ENCODE assay signal across 27 cellular contexts in the genomic region with DNA sequence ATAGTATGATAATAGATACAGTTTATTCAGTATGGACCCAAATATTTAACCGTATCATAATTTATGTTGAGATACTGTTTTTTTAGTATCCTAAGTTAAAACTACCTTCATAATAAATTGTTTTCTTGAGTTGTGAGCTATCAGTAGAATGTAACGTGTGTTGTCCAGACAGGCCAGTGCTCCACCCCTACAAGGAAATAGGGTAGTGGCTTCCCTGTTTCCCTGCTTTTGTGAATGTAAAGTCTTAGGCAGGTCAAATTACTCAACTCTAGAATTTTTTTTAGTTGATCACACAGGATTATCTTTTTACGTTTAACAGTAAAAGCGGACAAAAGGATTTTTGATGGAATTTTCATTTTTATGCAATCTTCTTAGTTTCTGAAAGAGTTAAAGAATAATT. TPM values are rescaled to one million over a fixed set of nuclear protein-coding genes. Genes with fewer than 3 reads are reported as not detected.
DNase-seq lines count a peak whose midpoint lies in the region; ATAC-seq, FAIRE-seq and TF ChIP-seq lines count a peak whose summit lies in the region.
"Had no signal": no experiment of that assay in that cellular context is flagged by ENCODE, and none has a peak within 500 bp of the region (broad histone marks: within the 10 kb centered on the region; RNA-seq: fewer than 3 reads in every experiment).

No MANE protein-coding gene starts in this region.

- CTCF ChIA-PET in MCF 10A (lab: Yijun Ruan, JAX): interaction anchor here (0.6 to 1.0 kb wide), 2 partner anchors 33 to 1102 kb away, joined by 3 read pairs; no protein-coding TSS in a partner anchor

- H3K4me1 ChIP-seq in breast epithelium (peaks cover 0 to 19% of the 10 kb centered on the region in 2 donors), endodermal cell (ENCODE audit: control insufficient read depth, insufficient read depth, low read length) (peaks cover 12% of the 10 kb centered on the region)

- H3K9ac ChIP-seq in endodermal cell (ENCODE audit: extremely low read depth, low read length, poor library complexity, severe bottlenecking): peak overlapping the region; percentile 35
- H3K9ac ChIP-seq: BLaER1 treated with 17β-estradiol and CSF1 and Interleukin-3, amounts not matched to agents 10 nM and 100 nM had no signal

- H3K27me3 Mint-ChIP-seq in MCF 10A (ENCODE audit: insufficient read depth, unreplicated experiment) (no peaks in the 10 kb centered on the region), endodermal cell (ENCODE audit: insufficient read depth) (no peaks in the 10 kb centered on the region)
- H3K27me3 Mint-ChIP-seq in naive thymus-derived CD8-positive, alpha-beta T cell: no peaks in the 10 kb centered on the region
- H3K27me3 Mint-ChIP-seq: CD4-positive, alpha-beta T cell had no signal

- peaks cover 29% of the 10 kb centered on the region for H3K4me1 Mint-ChIP-seq in MCF 10A (ENCODE audit: insufficient read depth, unreplicated experiment)
- H3K4me1 Mint-ChIP-seq in endodermal cell: peaks cover 55% of the 10 kb centered on the region
- H3K4me1 Mint-ChIP-seq in naive thymus-derived CD8-positive, alpha-beta T cell: peaks cover 13 to 42% (median 25%) of the 10 kb centered on the region in 4 donors

- H3K4me3 ChIP-seq in breast epithelium: no peak overlapping the region
- H3K4me3 ChIP-seq in endodermal cell (ENCODE audit: low read length): peak overlapping the region; percentile 72
- H3K4me3 ChIP-seq: BLaER1 treated with 17β-estradiol and CSF1 and Interleukin-3, amounts not matched to agents 10 nM and 100 nM; GM23338; MG63 had no signal

- no TSS peak for BruUV-seq in MCF 10A (replicated peaks; lab: Mats Ljungman, UMichigan)

- TF ChIP-seq POLR2A in breast epithelium (IDR thresholded peaks at IDR 0.05): no peak

- H3K36me3 Mint-ChIP-seq in MCF 10A (ENCODE audit: insufficient read depth, unreplicated experiment): peaks cover 4% of the 10 kb centered on the region
- peaks cover 14% of the 10 kb centered on the region for H3K36me3 Mint-ChIP-seq in endodermal cell (ENCODE audit: low read depth)
- H3K36me3 Mint-ChIP-seq in naive thymus-derived CD8-positive, alpha-beta T cell: peaks cover 5 to 21% (median 17%) of the 10 kb centered on the region in 3 donors

- TF ChIP-seq CTCF in MCF 10A (IDR thresholded peaks at IDR 0.05; ENCODE audit: unreplicated experiment) (no peak), breast epithelium (IDR thresholded peaks at IDR 0.05) (no peak), endodermal cell (conservative IDR thresholded peaks at IDR 0.05) (no peak)

- H3K27me3 ChIP-seq in breast epithelium (no peaks in the 10 kb centered on the region), endodermal cell (ENCODE audit: control insufficient read depth, insufficient read depth, low read length, poor library complexity, severe bottlenecking) (no peaks in the 10 kb centered on the region)
- H3K27me3 ChIP-seq: BLaER1 treated with 17β-estradiol and CSF1 and Interleukin-3, amounts not matched to agents 10 nM and 100 nM; MG63 had no signal

- H3K27ac Mint-ChIP-seq in MCF 10A (ENCODE audit: low read depth, unreplicated experiment) (peak overlapping the region; percentile 77), endodermal cell (peak overlapping the region; percentile 72)
- H3K27ac Mint-ChIP-seq in naive thymus-derived CD8-positive, alpha-beta T cell: peak overlapping the region in 1 of 10 donors; percentile 57
- H3K27ac Mint-ChIP-seq: CD4-positive, alpha-beta T cell; GM23338 had no signal

- DNase-seq in MCF 10A (ENCODE audit: unreplicated experiment) (no peak), breast epithelium (ENCODE audit: low spot score in 2 of 2) (no peak), endodermal cell (no peak), iPS-NIHi11 (ENCODE audit: low spot score) (no peak)
- DNase-seq in naive thymus-derived CD8-positive, alpha-beta T cell: no peak
- DNase-seq: CD4-positive, alpha-beta T cell; H9; KBM-7; MG63; NCI-H1105 treated with DMSO at 0.1 percent for 48 hours; NCI-H146; NCI-H1930; NCI-H446 treated with DMSO at 0.1 percent for 48 hours; NCI-H526; NCI-H82; NK-92 treated with Interleukin-12 subunit alpha and Interleukin-12 subunit beta, amount 100 ng/mL, for 24 hours; PC-3; SHP77 had no signal

- H3K27ac ChIP-seq in breast epithelium: no peak overlapping the region
- H3K27ac ChIP-seq in endodermal cell (ENCODE audit: low read depth, low read length): no peak overlapping the region
- H3K27ac ChIP-seq: 22Rv1; BLaER1 treated with 17β-estradiol and CSF1 and Interleukin-3, amounts not matched to agents 10 nM and 100 nM had no signal

- POLR2A ChIA-PET in MCF 10A (lab: Yijun Ruan, JAX): interaction anchor here (0.6 to 3.7 kb wide), 6 partner anchors 20 to 574 kb away, joined by 3 to 27 read pairs (median 6); no protein-coding TSS in a partner anchor
- POLR2A ChIA-PET in naive thymus-derived CD8-positive, alpha-beta T cell (lab: Charles Lee): no interaction called here

- 90 to 93% methylated on average over 2 to 3 of the region's 4 CpGs for WGBS in endodermal cell (ENCODE audit: insufficient coverage in 1 of 2, insufficient read length in 1 of 2), 2 experiments

- H3K9me3 ChIP-seq in breast epithelium (no peaks in the 10 kb centered on the region), endodermal cell (ENCODE audit: control insufficient read depth, low read length) (no peaks in the 10 kb centered on the region)
- H3K9me3 ChIP-seq: MG63 had no signal

- H3K4me3 Mint-ChIP-seq in MCF 10A (ENCODE audit: unreplicated experiment) (peak overlapping the region; percentile 15), endodermal cell (no peak overlapping the region)
- H3K4me3 Mint-ChIP-seq in naive thymus-derived CD8-positive, alpha-beta T cell: no peak overlapping the region
- H3K4me3 Mint-ChIP-seq: CD4-positive, alpha-beta T cell; GM23338; H9 had no signal

- intact Hi-C loops in MCF 10A (cut with micrococcal nuclease): no loop called here
- intact Hi-C loops in breast epithelium (cut with DNase I; ENCODE audit: low total_unique reads): no loop called here

- peak; percentile 60 for FAIRE-seq in islet of Langerhans (lab: Jason Lieb, UNC)
- FAIRE-seq: D721Med, GM18507, HTR-8/SVneo had no signal

- ATAC-seq in naive thymus-derived CD8-positive, alpha-beta T cell: no peak
- ATAC-seq in GM19023 (IDR thresholded peaks at IDR 0.05; ENCODE audit: unreplicated experiment) (no peak), GM18519 (IDR thresholded peaks at IDR 0.05; ENCODE audit: low FRiP score, unreplicated experiment) (no peak)
- ATAC-seq: GM23338, PC-3 had no signal

- H3K36me3 ChIP-seq in breast epithelium (no peaks in the 10 kb centered on the region), endodermal cell (ENCODE audit: control insufficient read depth, insufficient read depth, low read length) (no peaks in the 10 kb centered on the region)

- H3K9me3 Mint-ChIP-seq in MCF 10A (ENCODE audit: unreplicated experiment) (no peaks in the 10 kb centered on the region), endodermal cell (no peaks in the 10 kb centered on the region)
- no peaks in the 10 kb centered on the region for H3K9me3 Mint-ChIP-seq in naive thymus-derived CD8-positive, alpha-beta T cell
- H3K9me3 Mint-ChIP-seq: CD4-positive, alpha-beta T cell; GM23338 had no signal

RNA-seq across cellular contexts. Expression of a gene that starts 38.1 kb away (rescaled TPM):
- total RNA-seq in MCF 10A (2022) (37.4 and 62.5 TPM in 2 replicates), breast epithelium (100 to 1,000 TPM in 1 of 3 donors, 10 to 100 TPM in 2; 28.8 to 104 (median 79.6) TPM), endodermal cell (10 to 100 TPM; 51.7 to 64.6 TPM)
- 22.0 TPM for polyA plus RNA-seq in endodermal cell (2013, experiment 1 of 2)
- 22.7 TPM for polyA plus RNA-seq in endodermal cell (2013, experiment 2 of 2)
- total RNA-seq in naive thymus-derived CD8-positive, alpha-beta T cell: 10 to 100 TPM in 1 of 2 experiments, 1 to 10 TPM in 1; 7.3 to 10.2 TPM
- polyA plus RNA-seq in naive thymus-derived CD8-positive, alpha-beta T cell: 1 to 10 TPM; 3.0 to 4.0 (median 3.9) TPM
